Comparison of ENCODE assay signal across 15 cellular contexts in the genomic region with DNA sequence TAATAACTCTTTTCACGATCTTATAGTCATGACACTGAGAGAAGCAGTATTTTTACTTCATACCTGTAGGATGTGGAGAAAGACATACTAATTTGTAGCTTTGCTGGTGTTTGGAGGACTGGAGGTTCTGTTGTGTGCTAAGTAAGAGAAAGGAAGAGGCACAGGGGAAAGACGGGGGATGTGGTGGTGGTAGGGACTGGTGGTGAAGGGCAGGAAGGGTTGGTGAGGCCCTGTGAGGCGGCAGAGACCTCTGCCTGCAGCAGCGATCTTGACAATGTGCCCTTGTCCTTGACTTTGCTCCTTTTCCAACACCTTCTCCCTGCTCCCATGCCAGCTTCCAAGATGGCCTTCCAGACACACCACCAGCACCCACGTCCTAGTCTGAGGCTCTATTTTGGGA. TPM values are rescaled to one million over a fixed set of nuclear protein-coding genes. Genes with fewer than 3 reads are reported as not detected.
DNase-seq lines count a peak whose midpoint lies in the region; ATAC-seq lines count a peak whose summit lies in the region.
"Had no signal": no experiment of that assay in that cellular context is flagged by ENCODE, and none has a peak within 500 bp of the region (broad histone marks: within the 10 kb centered on the region; RNA-seq: fewer than 3 reads in every experiment).

No MANE protein-coding gene starts in this region.

- H3K36me3 ChIP-seq in CD4-positive, CD25-positive, alpha-beta regulatory T cell (ENCODE audit: control insufficient read depth, insufficient read depth, low read length): no peaks in the 10 kb centered on the region

- ATAC-seq in CD4-positive, CD25-positive, alpha-beta regulatory T cell (ENCODE audit: low read depth in 2 of 2): peak; percentile 26 to 42
- peak; percentile 40 to 57 for ATAC-seq in activated T-cell treated with anti-CD3 and anti-CD28 coated beads, Interleukin-2, amount 50 U/mL, for 72 hours (replicated peaks in 1 of 2)
- no peak for ATAC-seq in HG03571 (IDR thresholded peaks at IDR 0.05; ENCODE audit: unreplicated experiment)
- ATAC-seq in GM21515 (IDR thresholded peaks at IDR 0.05; ENCODE audit: unreplicated experiment): no peak

- peak overlapping the region; percentile 97 to 99 (median 98) for H3K27ac Mint-ChIP-seq in CD4-positive, CD25-positive, alpha-beta regulatory T cell
- H3K27ac Mint-ChIP-seq in activated T-cell treated with anti-CD3 and anti-CD28 coated beads, Interleukin-2, amount 50 U/mL, for 72 hours: peak overlapping the region; percentile 62
- H3K27ac Mint-ChIP-seq in immature natural killer cell: peak overlapping the region; percentile 64 to 98 (median 88)

- peaks cover 94% of the 10 kb centered on the region for H3K4me1 ChIP-seq in CD4-positive, CD25-positive, alpha-beta regulatory T cell (ENCODE audit: control insufficient read depth, insufficient read depth, low read length, poor library complexity, severe bottlenecking)
- H3K4me1 ChIP-seq: suprapubic skin had no signal

- peak in 2 of 3 donors; percentile 56 to 86 for DNase-seq in CD4-positive, CD25-positive, alpha-beta regulatory T cell
- peak; percentile 63 for DNase-seq in GDM1 (lab: John Stamatoyannopoulos, UW)
- peak; percentile 62 to 68 for DNase-seq in activated T-cell treated with anti-CD3 and anti-CD28 coated beads, Interleukin-2, amount 50 U/mL, for 72 hours
- peak; percentile 44 to 63 (median 60) for DNase-seq in immature natural killer cell
- DNase-seq in kidney glomerular epithelial cell (lab: John Stamatoyannopoulos, UW): no peak
- DNase-seq: GF-D8; H7; mammary epithelial cell; NCI-H345; NK-92 treated with Interleukin-12 subunit alpha and Interleukin-12 subunit beta, amount 100 ng/mL, for 24 hours; Right ventricle myocardium superior had no signal

- H3K27ac ChIP-seq in CD4-positive, CD25-positive, alpha-beta regulatory T cell (ENCODE audit: insufficient read depth, low read length, poor library complexity, severe bottlenecking): peak overlapping the region; percentile 49
- H3K27ac ChIP-seq: suprapubic skin had no signal

- peaks cover 14% of the 10 kb centered on the region for H3K36me3 Mint-ChIP-seq in CD4-positive, CD25-positive, alpha-beta regulatory T cell
- peaks cover 21 to 23% of the 10 kb centered on the region in 2 donors for H3K36me3 Mint-ChIP-seq in activated T-cell treated with anti-CD3 and anti-CD28 coated beads, Interleukin-2, amount 50 U/mL, for 72 hours (ENCODE audit: insufficient read depth in 2 of 2)
- peaks cover 0 to 13% (median 4%) of the 10 kb centered on the region in 3 donors for H3K36me3 Mint-ChIP-seq in immature natural killer cell

- H3K9me3 ChIP-seq in CD4-positive, CD25-positive, alpha-beta regulatory T cell (ENCODE audit: control insufficient read depth in 2 of 2, low read length in 2 of 2): no peaks in the 10 kb centered on the region
- H3K9me3 ChIP-seq: suprapubic skin had no signal

- H3K4me3 ChIP-seq in CD4-positive, CD25-positive, alpha-beta regulatory T cell (ENCODE audit: low read depth, low read length): peak overlapping the region; percentile 60
- H3K4me3 ChIP-seq: suprapubic skin had no signal

- H3K4me1 Mint-ChIP-seq in CD4-positive, CD25-positive, alpha-beta regulatory T cell: peaks cover 30 to 97% (median 77%) of the 10 kb centered on the region in 4 donors
- H3K4me1 Mint-ChIP-seq in activated T-cell treated with anti-CD3 and anti-CD28 coated beads, Interleukin-2, amount 50 U/mL, for 72 hours (ENCODE audit: low read depth): peaks cover 92% of the 10 kb centered on the region
- peaks cover 77 to 82% of the 10 kb centered on the region in 2 donors for H3K4me1 Mint-ChIP-seq in immature natural killer cell

- peaks cover 4% of the 10 kb centered on the region for H3K27me3 Mint-ChIP-seq in CD4-positive, CD25-positive, alpha-beta regulatory T cell
- no peaks in the 10 kb centered on the region for H3K27me3 Mint-ChIP-seq in activated T-cell treated with anti-CD3 and anti-CD28 coated beads, Interleukin-2, amount 50 U/mL, for 72 hours (ENCODE audit: low read depth)
- H3K27me3 Mint-ChIP-seq in immature natural killer cell (ENCODE audit: low read depth in 3 of 3): peaks cover 20 to 31% (median 25%) of the 10 kb centered on the region in 3 donors

- peak overlapping the region; percentile 1 to 76 (median 62) for H3K4me3 Mint-ChIP-seq in CD4-positive, CD25-positive, alpha-beta regulatory T cell
- H3K4me3 Mint-ChIP-seq in activated T-cell treated with anti-CD3 and anti-CD28 coated beads, Interleukin-2, amount 50 U/mL, for 72 hours: peak overlapping the region; percentile 35 to 60
- H3K4me3 Mint-ChIP-seq in immature natural killer cell: peak overlapping the region; percentile 72 to 85 (median 78)
- H3K4me3 Mint-ChIP-seq: neural crest cell had no signal

- H3K9me3 Mint-ChIP-seq in CD4-positive, CD25-positive, alpha-beta regulatory T cell: peaks cover 0 to 15% (median 2%) of the 10 kb centered on the region in 7 donors
- peaks cover 14 to 16% of the 10 kb centered on the region in 2 donors for H3K9me3 Mint-ChIP-seq in activated T-cell treated with anti-CD3 and anti-CD28 coated beads, Interleukin-2, amount 50 U/mL, for 72 hours
- H3K9me3 Mint-ChIP-seq in immature natural killer cell: peaks cover 0 to 2% (median 0%) of the 10 kb centered on the region in 6 donors

- no peaks in the 10 kb centered on the region for H3K27me3 ChIP-seq in CD4-positive, CD25-positive, alpha-beta regulatory T cell (ENCODE audit: control insufficient read depth, insufficient read depth, low read length)
- H3K27me3 ChIP-seq: suprapubic skin had no signal

RNA-seq across cellular contexts. Expression of a gene that starts 32.6 kb away (rescaled TPM):
- total RNA-seq in CD4-positive, CD25-positive, alpha-beta regulatory T cell: 25.7 TPM
- 10 to 100 TPM; 70.2 to 92.1 (median 79.2) TPM for polyA plus RNA-seq in CD4-positive, CD25-positive, alpha-beta regulatory T cell
- 10 to 100 TPM; 23.6 to 26.8 TPM for total RNA-seq in activated T-cell treated with anti-CD3 and anti-CD28 coated beads, Interleukin-2, amount 50 U/mL, for 72 hours
- polyA plus RNA-seq in immature natural killer cell: 100 to 1,000 TPM in 1 of 3 donors, 10 to 100 TPM in 2; 68.7 to 107 (median 85.6) TPM

Comparison
In these comparisons a context has a peak if more than half of its experiments do, and no peak if none do; other contexts are left out.
1. ATAC-seq: peak in CD4-positive, CD25-positive, alpha-beta regulatory T cell (2 of 2) and activated T-cell treated with anti-CD3 and anti-CD28 coated beads, Interleukin-2, amount 50 U/mL, for 72 hours (2 of 2); none in HG03571 (single experiment) and GM21515 (single experiment).
2. Peak in every context shown above with its lines, with median percentiles within 50 percentile points of each other: H3K27ac Mint-ChIP-seq and H3K4me3 Mint-ChIP-seq.